ENCODE assay signal across 1 cellular context in genomic region chr12:110035534-110036104, GRCh38.
TF ChIP-seq lines count a peak whose summit lies in the region.

No MANE protein-coding gene starts in this region.

TF ChIP-seq in HepG2, 621 proteins besides CTCF, POLR2A, EP300 and RAD21 (continued from another document and continues in another):
- TF ChIP-seq ZSCAN30 (CRISPR knock-in tag; IDR thresholded peaks at IDR 0.05) = no peak
- no peak for TF ChIP-seq ZNF672 (CRISPR knock-in tag; IDR thresholded peaks at IDR 0.05)
- peak; percentile 18; the same call in 1 of the 2 replicates for TF ChIP-seq GMEB1 (CRISPR knock-in tag; IDR thresholded peaks at IDR 0.05; ENCODE audit: borderline replicate concordance)
- no peak for TF ChIP-seq ZNF343 (CRISPR knock-in tag; IDR thresholded peaks at IDR 0.05)
- TF ChIP-seq SOX6 (IDR thresholded peaks at IDR 0.05) = no peak
- peak; percentile 93 for TF ChIP-seq SOX6 (CRISPR knock-in tag; IDR thresholded peaks at IDR 0.05)
- TF ChIP-seq JUND (CRISPR knock-in tag; IDR thresholded peaks at IDR 0.05) = no peak
- no peak for TF ChIP-seq ATM (IDR thresholded peaks at IDR 0.05; ENCODE audit: borderline replicate concordance)
- no peak for TF ChIP-seq HOXA7 (CRISPR knock-in tag; IDR thresholded peaks at IDR 0.05)
- peak; percentile 55; the same call in 1 of the 2 replicates for TF ChIP-seq SP5 (CRISPR knock-in tag; IDR thresholded peaks at IDR 0.05; ENCODE audit: borderline replicate concordance, low read depth)
- TF ChIP-seq, protein P1, sequence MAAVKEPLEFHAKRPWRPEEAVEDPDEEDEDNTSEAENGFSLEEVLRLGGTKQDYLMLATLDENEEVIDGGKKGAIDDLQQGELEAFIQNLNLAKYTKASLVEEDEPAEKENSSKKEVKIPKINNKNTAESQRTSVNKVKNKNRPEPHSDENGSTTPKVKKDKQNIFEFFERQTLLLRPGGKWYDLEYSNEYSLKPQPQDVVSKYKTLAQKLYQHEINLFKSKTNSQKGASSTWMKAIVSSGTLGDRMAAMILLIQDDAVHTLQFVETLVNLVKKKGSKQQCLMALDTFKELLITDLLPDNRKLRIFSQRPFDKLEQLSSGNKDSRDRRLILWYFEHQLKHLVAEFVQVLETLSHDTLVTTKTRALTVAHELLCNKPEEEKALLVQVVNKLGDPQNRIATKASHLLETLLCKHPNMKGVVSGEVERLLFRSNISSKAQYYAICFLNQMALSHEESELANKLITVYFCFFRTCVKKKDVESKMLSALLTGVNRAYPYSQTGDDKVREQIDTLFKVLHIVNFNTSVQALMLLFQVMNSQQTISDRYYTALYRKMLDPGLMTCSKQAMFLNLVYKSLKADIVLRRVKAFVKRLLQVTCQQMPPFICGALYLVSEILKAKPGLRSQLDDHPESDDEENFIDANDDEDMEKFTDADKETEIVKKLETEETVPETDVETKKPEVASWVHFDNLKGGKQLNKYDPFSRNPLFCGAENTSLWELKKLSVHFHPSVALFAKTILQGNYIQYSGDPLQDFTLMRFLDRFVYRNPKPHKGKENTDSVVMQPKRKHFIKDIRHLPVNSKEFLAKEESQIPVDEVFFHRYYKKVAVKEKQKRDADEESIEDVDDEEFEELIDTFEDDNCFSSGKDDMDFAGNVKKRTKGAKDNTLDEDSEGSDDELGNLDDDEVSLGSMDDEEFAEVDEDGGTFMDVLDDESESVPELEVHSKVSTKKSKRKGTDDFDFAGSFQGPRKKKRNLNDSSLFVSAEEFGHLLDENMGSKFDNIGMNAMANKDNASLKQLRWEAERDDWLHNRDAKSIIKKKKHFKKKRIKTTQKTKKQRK (IDR thresholded peaks at IDR 0.05; ENCODE audit: low read length) = no peak
- TF ChIP-seq, protein P2, sequence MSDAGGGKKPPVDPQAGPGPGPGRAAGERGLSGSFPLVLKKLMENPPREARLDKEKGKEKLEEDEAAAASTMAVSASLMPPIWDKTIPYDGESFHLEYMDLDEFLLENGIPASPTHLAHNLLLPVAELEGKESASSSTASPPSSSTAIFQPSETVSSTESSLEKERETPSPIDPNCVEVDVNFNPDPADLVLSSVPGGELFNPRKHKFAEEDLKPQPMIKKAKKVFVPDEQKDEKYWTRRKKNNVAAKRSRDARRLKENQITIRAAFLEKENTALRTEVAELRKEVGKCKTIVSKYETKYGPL (CRISPR knock-in tag; IDR thresholded peaks at IDR 0.05) = no peak
- TF ChIP-seq ZNF354B (CRISPR knock-in tag; IDR thresholded peaks at IDR 0.05) = no peak
- no peak for TF ChIP-seq ZFP41 (CRISPR knock-in tag; IDR thresholded peaks at IDR 0.05; ENCODE audit: borderline replicate concordance)
- no peak for TF ChIP-seq ZNF781 (CRISPR knock-in tag; IDR thresholded peaks at IDR 0.05; ENCODE audit: borderline replicate concordance, not compliant biosample characterization)
- TF ChIP-seq ZNF17 (CRISPR knock-in tag; IDR thresholded peaks at IDR 0.05) = no peak
- no peak for TF ChIP-seq ARID3A (IDR thresholded peaks at IDR 0.05; ENCODE audit: low read depth, low read length)
- no peak for TF ChIP-seq TRIM22 (IDR thresholded peaks at IDR 0.05)
- TF ChIP-seq XBP1 (CRISPR knock-in tag; IDR thresholded peaks at IDR 0.05) = no peak
- TF ChIP-seq, protein P3, sequence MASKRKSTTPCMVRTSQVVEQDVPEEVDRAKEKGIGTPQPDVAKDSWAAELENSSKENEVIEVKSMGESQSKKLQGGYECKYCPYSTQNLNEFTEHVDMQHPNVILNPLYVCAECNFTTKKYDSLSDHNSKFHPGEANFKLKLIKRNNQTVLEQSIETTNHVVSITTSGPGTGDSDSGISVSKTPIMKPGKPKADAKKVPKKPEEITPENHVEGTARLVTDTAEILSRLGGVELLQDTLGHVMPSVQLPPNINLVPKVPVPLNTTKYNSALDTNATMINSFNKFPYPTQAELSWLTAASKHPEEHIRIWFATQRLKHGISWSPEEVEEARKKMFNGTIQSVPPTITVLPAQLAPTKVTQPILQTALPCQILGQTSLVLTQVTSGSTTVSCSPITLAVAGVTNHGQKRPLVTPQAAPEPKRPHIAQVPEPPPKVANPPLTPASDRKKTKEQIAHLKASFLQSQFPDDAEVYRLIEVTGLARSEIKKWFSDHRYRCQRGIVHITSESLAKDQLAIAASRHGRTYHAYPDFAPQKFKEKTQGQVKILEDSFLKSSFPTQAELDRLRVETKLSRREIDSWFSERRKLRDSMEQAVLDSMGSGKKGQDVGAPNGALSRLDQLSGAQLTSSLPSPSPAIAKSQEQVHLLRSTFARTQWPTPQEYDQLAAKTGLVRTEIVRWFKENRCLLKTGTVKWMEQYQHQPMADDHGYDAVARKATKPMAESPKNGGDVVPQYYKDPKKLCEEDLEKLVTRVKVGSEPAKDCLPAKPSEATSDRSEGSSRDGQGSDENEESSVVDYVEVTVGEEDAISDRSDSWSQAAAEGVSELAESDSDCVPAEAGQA (IDR thresholded peaks at IDR 0.05; ENCODE audit: low read depth) = no peak
- TF ChIP-seq, protein P3 (CRISPR knock-in tag; IDR thresholded peaks at IDR 0.05; ENCODE audit: borderline replicate concordance) = no peak
- no peak for TF ChIP-seq SUZ12 (IDR thresholded peaks at IDR 0.05; ENCODE audit: low read depth, low read length)
- no peak for TF ChIP-seq ZIK1 (CRISPR knock-in tag; IDR thresholded peaks at IDR 0.05; ENCODE audit: borderline replicate concordance, low read depth)
- TF ChIP-seq FLYWCH1 (CRISPR knock-in tag; IDR thresholded peaks at IDR 0.05) = no peak
- no peak for TF ChIP-seq BRF2 (CRISPR knock-in tag; IDR thresholded peaks at IDR 0.05)
- TF ChIP-seq MAF1 (CRISPR knock-in tag; IDR thresholded peaks at IDR 0.05; ENCODE audit: borderline replicate concordance) = no peak
- no peak for TF ChIP-seq HIVEP1 (CRISPR knock-in tag; IDR thresholded peaks at IDR 0.05)
- TF ChIP-seq ZNF24 (IDR thresholded peaks at IDR 0.05) = no peak
- TF ChIP-seq ZSCAN25 (CRISPR knock-in tag; IDR thresholded peaks at IDR 0.05) = no peak
- no peak for TF ChIP-seq ARID2 (CRISPR knock-in tag; IDR thresholded peaks at IDR 0.05; ENCODE audit: borderline replicate concordance)
- TF ChIP-seq SKIL (CRISPR knock-in tag; IDR thresholded peaks at IDR 0.05; ENCODE audit: borderline replicate concordance) = peak; percentile 10; the same call in 1 of the 2 replicates
- TF ChIP-seq NFYC (CRISPR knock-in tag; IDR thresholded peaks at IDR 0.05) = no peak
- TF ChIP-seq, protein P4, sequence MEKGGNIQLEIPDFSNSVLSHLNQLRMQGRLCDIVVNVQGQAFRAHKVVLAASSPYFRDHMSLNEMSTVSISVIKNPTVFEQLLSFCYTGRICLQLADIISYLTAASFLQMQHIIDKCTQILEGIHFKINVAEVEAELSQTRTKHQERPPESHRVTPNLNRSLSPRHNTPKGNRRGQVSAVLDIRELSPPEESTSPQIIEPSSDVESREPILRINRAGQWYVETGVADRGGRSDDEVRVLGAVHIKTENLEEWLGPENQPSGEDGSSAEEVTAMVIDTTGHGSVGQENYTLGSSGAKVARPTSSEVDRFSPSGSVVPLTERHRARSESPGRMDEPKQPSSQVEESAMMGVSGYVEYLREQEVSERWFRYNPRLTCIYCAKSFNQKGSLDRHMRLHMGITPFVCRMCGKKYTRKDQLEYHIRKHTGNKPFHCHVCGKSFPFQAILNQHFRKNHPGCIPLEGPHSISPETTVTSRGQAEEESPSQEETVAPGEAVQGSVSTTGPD (CRISPR knock-in tag; IDR thresholded peaks at IDR 0.05) = no peak
- no peak for TF ChIP-seq ZNF788 (CRISPR knock-in tag; IDR thresholded peaks at IDR 0.05; ENCODE audit: borderline replicate concordance)
- TF ChIP-seq IKZF5 (CRISPR knock-in tag; IDR thresholded peaks at IDR 0.05) = peak; percentile 61; the same call in 1 of the 2 replicates
- no peak for TF ChIP-seq SALL2 (CRISPR knock-in tag; IDR thresholded peaks at IDR 0.05)
- TF ChIP-seq PHB2 (IDR thresholded peaks at IDR 0.05; ENCODE audit: partially characterized antibody) = no peak
- no peak for TF ChIP-seq PHF20 (CRISPR knock-in tag; IDR thresholded peaks at IDR 0.05)
- no peak for TF ChIP-seq AGO2 (optimal IDR thresholded peaks at IDR 0.05; ENCODE audit: low read depth, low read length)
- TF ChIP-seq AHR (CRISPR knock-in tag; IDR thresholded peaks at IDR 0.05) = no peak
- no peak for TF ChIP-seq MATR3 (CRISPR knock-in tag; IDR thresholded peaks at IDR 0.05)
- no peak for TF ChIP-seq ZNF678 (CRISPR knock-in tag; IDR thresholded peaks at IDR 0.05)
- TF ChIP-seq ZNF282 (IDR thresholded peaks at IDR 0.05; ENCODE audit: partially characterized antibody) = no peak
